Comparison of ENCODE assay signal across 10 cellular contexts in genomic region chrX:107483976-107484726, GRCh38. TPM values are rescaled to one million over a fixed set of nuclear protein-coding genes. Genes with fewer than 3 reads are reported as not detected.
A peak's percentile ranks its signal among the peaks of the same experiment; 100 is the strongest.
DNase-seq lines count a peak whose midpoint lies in the region; ATAC-seq lines count a peak whose summit lies in the region.
"Had no signal": no experiment of that assay in that cellular context is flagged by ENCODE, and none has a peak within 500 bp of the region (broad histone marks: within the 10 kb centered on the region; RNA-seq: fewer than 3 reads in every experiment).

No MANE protein-coding gene starts in this region.

- peak overlapping the region; percentile 53 for H3K27ac ChIP-seq in mesodermal cell (ENCODE audit: low read depth, low read length, severe bottlenecking)

- H3K4me1 ChIP-seq in mesodermal cell (ENCODE audit: control insufficient read depth, insufficient read depth, low read length, poor library complexity, severe bottlenecking): peaks cover 3% of the 10 kb centered on the region

- no peaks in the 10 kb centered on the region for H3K36me3 ChIP-seq in mesodermal cell (ENCODE audit: control insufficient read depth, insufficient read depth, low read length)

- H3K4me3 ChIP-seq in mesodermal cell (ENCODE audit: extremely low read depth, insufficient read depth, low read length, poor library complexity, severe bottlenecking): no peak overlapping the region

- DNase-seq in DMS79 (lab: John Stamatoyannopoulos, UW) (peak; percentile 15), NCI-H1694 (lab: John Stamatoyannopoulos, UW) (peak; percentile 68), astrocyte of the hippocampus (ENCODE audit: low read depth, low spot score) (peak; percentile 27), head of caudate nucleus (no peak), COR-L47 (lab: John Stamatoyannopoulos, UW) (no peak), T1000 (lab: John Stamatoyannopoulos, UW) (no peak)
- DNase-seq: activated CD4-positive, CD25-positive, alpha-beta regulatory T cell treated with anti-CD3 and anti-CD28 coated beads, Interleukin-2, amount 50 U/mL, for 72 hours; CD4-positive, alpha-beta T cell had no signal

- H3K9me3 ChIP-seq in mesodermal cell (ENCODE audit: control insufficient read depth, low read length): no peaks in the 10 kb centered on the region

- intact Hi-C loops in head of caudate nucleus (cut with DNase I): no loop called here

- 50% methylated on average over 1 of the region's 8 CpGs; no CpG with 5 or more reads in 1 of the 2 experiments for WGBS in mesodermal cell (ENCODE audit: insufficient coverage in 2 of 2), 2 experiments

- no peak for ATAC-seq in GM18873 (IDR thresholded peaks at IDR 0.05; ENCODE audit: low FRiP score, unreplicated experiment)

RNA-seq across cellular contexts. Expression of gene FRMPD3, which starts 34.7 kb away (rescaled TPM):
- polyA plus RNA-seq in mesodermal cell (2013, experiment 1 of 2): 0.41 TPM
- 0.35 TPM for polyA plus RNA-seq in mesodermal cell (2013, experiment 2 of 2)

Comparison
In these comparisons a context has a peak if more than half of its experiments do, and no peak if none do; other contexts are left out.
1. DNase-seq: peak in DMS79 (single experiment), NCI-H1694 (single experiment) and astrocyte of the hippocampus (single experiment); none in head of caudate nucleus (0 of 42), COR-L47 (single experiment) and T1000 (single experiment).